11 cellular contexts compared by ENCODE assay signal in genomic region chr17:31308935-31309334, GRCh38. TPM values are rescaled to one million over a fixed set of nuclear protein-coding genes. Genes with fewer than 3 reads are reported as not detected.
DNase-seq lines count a peak whose midpoint lies in the region; ATAC-seq and TF ChIP-seq lines count a peak whose summit lies in the region.
"Had no signal": no experiment of that assay in that cellular context is flagged by ENCODE, and none has a peak within 500 bp of the region (broad histone marks: within the 10 kb centered on the region; RNA-seq: fewer than 3 reads in every experiment).

No MANE protein-coding gene starts in this region.

- H3K9ac ChIP-seq in BLaER1 treated with 17β-estradiol and CSF1 and Interleukin-3, amounts not matched to agents 10 nM and 100 nM: peak overlapping the region; percentile 76 to 93 (median 83); a peak in 21 of 22 replicates

- peak overlapping the region; percentile 100 for H3K27ac Mint-ChIP-seq in activated naive CD8-positive, alpha-beta T cell
- H3K27ac Mint-ChIP-seq in naive B cell: peak overlapping the region in 5 of 6 donors; percentile 85 to 92 (median 87)

- peak overlapping the region; percentile 37 to 89 (median 66); a peak in 17 of 20 replicates for H3K4me3 ChIP-seq in BLaER1 treated with 17β-estradiol and CSF1 and Interleukin-3, amounts not matched to agents 10 nM and 100 nM
- H3K4me3 ChIP-seq in GM12865 (ENCODE audit: low read depth, low read length): peak overlapping the region; percentile 89

- H3K4me1 Mint-ChIP-seq in activated naive CD8-positive, alpha-beta T cell (ENCODE audit: low read depth): peaks cover 76% of the 10 kb centered on the region
- H3K4me1 Mint-ChIP-seq in naive B cell: peaks cover 53 to 73% (median 67%) of the 10 kb centered on the region in 3 donors
- H3K4me1 Mint-ChIP-seq: neural crest cell had no signal

- H3K4me3 Mint-ChIP-seq in activated naive CD8-positive, alpha-beta T cell: peak overlapping the region; percentile 91
- peak overlapping the region; percentile 72 to 99 (median 93) for H3K4me3 Mint-ChIP-seq in naive B cell
- H3K4me3 Mint-ChIP-seq: neural crest cell had no signal

- peaks cover 0 to 45% (median 24%) of the 10 kb centered on the region in 11 experiments; a peak in 12 of 22 replicates for H4K20me1 ChIP-seq in BLaER1 treated with 17β-estradiol and CSF1 and Interleukin-3, amounts not matched to agents 10 nM and 100 nM

- H3K4me1 ChIP-seq in BLaER1 treated with 17β-estradiol and CSF1 and Interleukin-3, amounts not matched to agents 10 nM and 100 nM: peaks cover 33 to 54% (median 48%) of the 10 kb centered on the region in 10 experiments

- peaks cover 0 to 40% (median 31%) of the 10 kb centered on the region in 11 experiments; a peak in 19 of 22 replicates for H3K9me3 ChIP-seq in BLaER1 treated with 17β-estradiol and CSF1 and Interleukin-3, amounts not matched to agents 10 nM and 100 nM (replicated peaks in 1 of 11)

- H3K9me3 Mint-ChIP-seq in activated naive CD8-positive, alpha-beta T cell (ENCODE audit: low read depth): peaks cover 9% of the 10 kb centered on the region
- peaks cover 0 to 5% (median 0%) of the 10 kb centered on the region in 7 donors for H3K9me3 Mint-ChIP-seq in naive B cell

- peak overlapping the region; percentile 80 to 97 (median 90) for H3K4me2 ChIP-seq in BLaER1 treated with 17β-estradiol and CSF1 and Interleukin-3, amounts not matched to agents 10 nM and 100 nM

- H3K36me3 ChIP-seq in BLaER1 treated with 17β-estradiol and CSF1 and Interleukin-3, amounts not matched to agents 10 nM and 100 nM: peaks cover 39 to 57% (median 44%) of the 10 kb centered on the region in 11 experiments

- DNase-seq in GM12865 (ENCODE audit: low read depth) (no peak), naive B cell (no peak), NCI-H748 (lab: John Stamatoyannopoulos, UW; ENCODE audit: unreplicated experiment) (no peak), dedifferentiated amniotic fluid mesenchymal stem cell (ENCODE audit: extremely low spot score) (no peak), NCI-H226 (no peak)
- DNase-seq: activated gamma-delta T cell, NCI-H446 had no signal

- H3K27me3 Mint-ChIP-seq in activated naive CD8-positive, alpha-beta T cell: no peaks in the 10 kb centered on the region
- H3K27me3 Mint-ChIP-seq in naive B cell: no peaks in the 10 kb centered on the region

- no peak for TF ChIP-seq CTCF in GM12865 (IDR thresholded peaks at IDR 0.05; ENCODE audit: insufficient read depth, low read depth, low read length, missing control alignments)

- peak overlapping the region; percentile 89 to 99 (median 96); a peak in 21 of 22 replicates for H3K27ac ChIP-seq in BLaER1 treated with 17β-estradiol and CSF1 and Interleukin-3, amounts not matched to agents 10 nM and 100 nM

- ATAC-seq in naive B cell (ENCODE audit: low read depth in 2 of 2) (no peak), HG03520 (IDR thresholded peaks at IDR 0.05; ENCODE audit: unreplicated experiment) (no peak)

- H3K27me3 ChIP-seq in BLaER1 treated with 17β-estradiol and CSF1 and Interleukin-3, amounts not matched to agents 10 nM and 100 nM: no peaks in the 10 kb centered on the region

- peaks cover 25% of the 10 kb centered on the region for H3K36me3 Mint-ChIP-seq in activated naive CD8-positive, alpha-beta T cell
- peaks cover 25 to 36% of the 10 kb centered on the region in 2 donors for H3K36me3 Mint-ChIP-seq in naive B cell

RNA-seq across cellular contexts. Expression of gene EVI2B, which starts 4.9 kb away (rescaled TPM):
- 100 to 1,000 TPM; 146 to 201 (median 184) TPM for polyA plus RNA-seq in naive B cell (ENCODE audit: low read depth in 6 of 6)

RNA-seq across cellular contexts. Expression of gene OMG, which starts 11.9 kb away (rescaled TPM):
- polyA plus RNA-seq in naive B cell (ENCODE audit: low read depth in 6 of 6): under 1 TPM in 2 of 6 donors, not detected in 4; 0.30 to 0.36 TPM

RNA-seq across cellular contexts. Expression of gene EVI2A, which starts 12.5 kb away (rescaled TPM):
- 10 to 100 TPM in 5 of 6 donors, 1 to 10 TPM in 1; 6.0 to 19.7 (median 13.3) TPM for polyA plus RNA-seq in naive B cell (ENCODE audit: low read depth in 6 of 6)
